ENCODE assay signal across 16 cellular contexts in genomic region chr12:69332815-69333358, GRCh38. TPM values are rescaled to one million over a fixed set of nuclear protein-coding genes. Genes with fewer than 3 reads are reported as not detected.
DNase-seq lines count a peak whose midpoint lies in the region; ATAC-seq and TF ChIP-seq lines count a peak whose summit lies in the region.
"Had no signal": no experiment of that assay in that cellular context is flagged by ENCODE, and none has a peak within 500 bp of the region (broad histone marks: within the 10 kb centered on the region; RNA-seq: fewer than 3 reads in every experiment).

No MANE protein-coding gene starts in this region.

- no peaks in the 10 kb centered on the region for H3K27me3 ChIP-seq in breast epithelium

- H3K27ac ChIP-seq in breast epithelium = peak overlapping the region; percentile 16 to 56
- H3K27ac ChIP-seq: brain microvascular endothelial cell, thoracic aorta had no signal

- no peaks in the 10 kb centered on the region for H3K4me1 ChIP-seq in breast epithelium

- no peaks in the 10 kb centered on the region for H3K36me3 Mint-ChIP-seq in MCF 10A (ENCODE audit: insufficient read depth, unreplicated experiment)
- H3K36me3 Mint-ChIP-seq in activated CD4-positive, alpha-beta memory T cell treated with anti-CD3 and anti-CD28 coated beads for 36 hours = no peaks in the 10 kb centered on the region

- TF ChIP-seq CTCF in breast epithelium (IDR thresholded peaks at IDR 0.05) (no peak), MCF 10A (IDR thresholded peaks at IDR 0.05; ENCODE audit: unreplicated experiment) (no peak)

- DNase-seq in breast epithelium (ENCODE audit: low spot score in 2 of 2) (no peak), MCF 10A (ENCODE audit: unreplicated experiment) (no peak), left lobe of liver (ENCODE audit: low spot score) (no peak), NOMO-1 treated with dmso at 0.1 percent for 144 hours (lab: John Stamatoyannopoulos, UW; ENCODE audit: unreplicated experiment) (no peak), OCI-M2 (lab: John Stamatoyannopoulos, UW; ENCODE audit: unreplicated experiment) (no peak)
- DNase-seq in activated CD4-positive, alpha-beta memory T cell treated with anti-CD3 and anti-CD28 coated beads for 36 hours = no peak
- DNase-seq: activated CD8-positive, alpha-beta T cell treated with anti-CD3 and anti-CD28 coated beads, Interleukin-2, amount 10 ng/mL, durations not matched to agents 7 days and 5 days; brain microvascular endothelial cell; effector CD8-positive, alpha-beta T cell; IMR-90; mammary epithelial cell; NCI-H1092 had no signal

- no peaks in the 10 kb centered on the region for H3K9me3 Mint-ChIP-seq in MCF 10A (ENCODE audit: unreplicated experiment)
- no peaks in the 10 kb centered on the region for H3K9me3 Mint-ChIP-seq in activated CD4-positive, alpha-beta memory T cell treated with anti-CD3 and anti-CD28 coated beads for 36 hours

- no peak overlapping the region for H3K4me3 ChIP-seq in breast epithelium
- H3K4me3 ChIP-seq: thoracic aorta had no signal

- no peaks in the 10 kb centered on the region for H3K36me3 ChIP-seq in breast epithelium
- H3K36me3 ChIP-seq: brain microvascular endothelial cell, thoracic aorta had no signal

- no peak overlapping the region for H3K4me3 Mint-ChIP-seq in MCF 10A (ENCODE audit: unreplicated experiment)
- H3K4me3 Mint-ChIP-seq in activated CD4-positive, alpha-beta memory T cell treated with anti-CD3 and anti-CD28 coated beads for 36 hours = no peak overlapping the region
- H3K4me3 Mint-ChIP-seq: activated CD8-positive, alpha-beta T cell treated with anti-CD3 and anti-CD28 coated beads, Interleukin-2, amount 10 ng/mL, durations not matched to agents 7 days and 5 days had no signal

- ATAC-seq in left lobe of liver (peak; percentile 42), HG02852 (IDR thresholded peaks at IDR 0.05; ENCODE audit: unreplicated experiment) (no peak), GM18907 (IDR thresholded peaks at IDR 0.05; ENCODE audit: unreplicated experiment) (no peak)
- ATAC-seq: activated CD8-positive, alpha-beta T cell treated with anti-CD3 and anti-CD28 coated beads, Interleukin-2, amount 10 ng/mL, durations not matched to agents 7 days and 5 days; sciatic nerve had no signal

- H3K27ac Mint-ChIP-seq in MCF 10A (ENCODE audit: low read depth, unreplicated experiment) = no peak overlapping the region
- H3K27ac Mint-ChIP-seq in activated CD4-positive, alpha-beta memory T cell treated with anti-CD3 and anti-CD28 coated beads for 36 hours = peak overlapping the region; percentile 19
- H3K27ac Mint-ChIP-seq: activated CD8-positive, alpha-beta T cell treated with anti-CD3 and anti-CD28 coated beads, Interleukin-2, amount 10 ng/mL, durations not matched to agents 7 days and 5 days had no signal

- POLR2A ChIA-PET in MCF 10A (lab: Yijun Ruan, JAX) = interaction anchor here (0.6 kb wide), 1 partner anchor 45 kb away, joined by 3 read pairs; no protein-coding TSS in a partner anchor
- POLR2A ChIA-PET in activated CD4-positive, alpha-beta memory T cell treated with anti-CD3 and anti-CD28 coated beads for 36 hours (lab: Charles Lee) = no interaction called here

- CTCF ChIA-PET in MCF 10A (lab: Yijun Ruan, JAX) = interaction anchor here (0.7 kb wide), 1 partner anchor 179 kb away, joined by 3 read pairs; no protein-coding TSS in a partner anchor
- CTCF ChIA-PET in activated CD4-positive, alpha-beta memory T cell treated with anti-CD3 and anti-CD28 coated beads for 36 hours (lab: Charles Lee) = interaction anchor here (1.2 to 3.2 kb wide), 2 partner anchors 25 kb away, joined by 3 to 14 read pairs; no protein-coding TSS in a partner anchor

- H3K4me1 Mint-ChIP-seq in MCF 10A (ENCODE audit: insufficient read depth, unreplicated experiment) = peaks cover 9% of the 10 kb centered on the region
- H3K4me1 Mint-ChIP-seq in activated CD4-positive, alpha-beta memory T cell treated with anti-CD3 and anti-CD28 coated beads for 36 hours (ENCODE audit: low read depth) = peaks cover 51% of the 10 kb centered on the region

- no TSS peak for BruUV-seq in MCF 10A (replicated peaks; lab: Mats Ljungman, UMichigan)

- intact Hi-C loops in breast epithelium (cut with DNase I; ENCODE audit: low total_unique reads) (no loop called here), MCF 10A (cut with micrococcal nuclease) (no loop called here)
- intact Hi-C loops in activated CD4-positive, alpha-beta memory T cell treated with anti-CD3 and anti-CD28 coated beads for 36 hours (cut with micrococcal nuclease) = no loop called here

- TF ChIP-seq POLR2A in breast epithelium (IDR thresholded peaks at IDR 0.05) = no peak

- H3K9me3 ChIP-seq in breast epithelium = no peaks in the 10 kb centered on the region
- H3K9me3 ChIP-seq: thoracic aorta had no signal

- H3K27me3 Mint-ChIP-seq in MCF 10A (ENCODE audit: insufficient read depth, unreplicated experiment) = peaks cover 15% of the 10 kb centered on the region
- no peaks in the 10 kb centered on the region for H3K27me3 Mint-ChIP-seq in activated CD4-positive, alpha-beta memory T cell treated with anti-CD3 and anti-CD28 coated beads for 36 hours

RNA-seq across cellular contexts. Expression of gene LYZ, which starts 15.3 kb away (rescaled TPM):
- total RNA-seq in breast epithelium = 10 to 100 TPM; 13.4 to 99.9 (median 57.1) TPM
- total RNA-seq in MCF 10A (2022) = not detected in 2 replicates
- total RNA-seq in activated CD4-positive, alpha-beta memory T cell treated with anti-CD3 and anti-CD28 coated beads for 36 hours = not detected
- 6.6 TPM for total RNA-seq in left lobe of liver
- total RNA-seq: activated CD8-positive, alpha-beta T cell treated with anti-CD3 and anti-CD28 coated beads, Interleukin-2, amount 10 ng/mL, durations not matched to agents 7 days and 5 days; IMR-90; mammary epithelial cell had no signal

RNA-seq across cellular contexts. Expression of gene YEATS4, which starts 26.7 kb away (rescaled TPM):
- total RNA-seq in breast epithelium = 10 to 100 TPM; 13.8 to 23.0 (median 16.1) TPM
- total RNA-seq in MCF 10A (2022) = 26.1 and 30.9 TPM in 2 replicates
- total RNA-seq in activated CD4-positive, alpha-beta memory T cell treated with anti-CD3 and anti-CD28 coated beads for 36 hours = 10 to 100 TPM; 50.4 to 50.6 TPM
- total RNA-seq in left lobe of liver = 3.4 TPM
